In the genomic region with DNA sequence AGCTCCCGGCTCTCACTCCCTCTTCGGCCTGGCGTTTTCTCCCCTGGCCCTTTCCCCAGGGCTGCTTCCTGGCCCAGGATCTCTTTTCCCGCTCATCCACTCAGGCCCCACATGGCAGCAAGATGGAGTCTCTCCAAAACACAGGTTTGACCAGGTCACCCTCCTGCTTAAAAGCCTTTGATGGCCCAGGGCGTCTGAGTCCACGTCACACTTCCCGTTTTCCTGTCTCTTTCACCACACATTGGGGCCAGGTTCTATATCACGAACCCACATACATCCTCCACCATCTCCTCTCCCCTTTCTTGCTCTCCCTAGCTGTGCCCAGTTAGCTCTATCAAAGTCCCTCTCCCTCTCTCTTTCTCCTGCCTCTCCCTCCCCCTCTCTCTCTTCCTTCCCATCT, we compare ENCODE assay signal across 1 cellular context.
TF ChIP-seq lines count a peak whose summit lies in the region.

No MANE protein-coding gene starts in this region.

TF ChIP-seq in HEK293T, 16 proteins besides CTCF, POLR2A, EP300 and RAD21:
- TF ChIP-seq SP1 (IDR thresholded peaks at IDR 0.05) = no peak
- TF ChIP-seq, protein P1, sequence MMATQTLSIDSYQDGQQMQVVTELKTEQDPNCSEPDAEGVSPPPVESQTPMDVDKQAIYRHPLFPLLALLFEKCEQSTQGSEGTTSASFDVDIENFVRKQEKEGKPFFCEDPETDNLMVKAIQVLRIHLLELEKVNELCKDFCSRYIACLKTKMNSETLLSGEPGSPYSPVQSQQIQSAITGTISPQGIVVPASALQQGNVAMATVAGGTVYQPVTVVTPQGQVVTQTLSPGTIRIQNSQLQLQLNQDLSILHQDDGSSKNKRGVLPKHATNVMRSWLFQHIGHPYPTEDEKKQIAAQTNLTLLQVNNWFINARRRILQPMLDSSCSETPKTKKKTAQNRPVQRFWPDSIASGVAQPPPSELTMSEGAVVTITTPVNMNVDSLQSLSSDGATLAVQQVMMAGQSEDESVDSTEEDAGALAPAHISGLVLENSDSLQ (IDR thresholded peaks at IDR 0.05) = no peak
- no peak for TF ChIP-seq ZNF384 (IDR thresholded peaks at IDR 0.05)
- TF ChIP-seq ARNT (IDR thresholded peaks at IDR 0.05) = no peak
TF ChIP-seq in HEK293T: peak in this region for 0.
